In genomic region chr6:139124887-139125672, GRCh38 we compare ENCODE assay signal across 1 cellular context.
TF ChIP-seq lines count a peak whose summit lies in the region.

No MANE protein-coding gene starts in this region.

TF ChIP-seq in HepG2, 621 proteins besides CTCF, POLR2A, EP300 and RAD21 (continued from another document and continues in another):
- TF ChIP-seq IRX3 (CRISPR knock-in tag; IDR thresholded peaks at IDR 0.05; ENCODE audit: borderline replicate concordance, low read depth): no peak
- TF ChIP-seq ZNF570 (CRISPR knock-in tag; IDR thresholded peaks at IDR 0.05; ENCODE audit: borderline replicate concordance): no peak
- TF ChIP-seq NFE2L2 (IDR thresholded peaks at IDR 0.05; ENCODE audit: low read length): no peak
- no peak for TF ChIP-seq ZBTB2 (CRISPR knock-in tag; IDR thresholded peaks at IDR 0.05; ENCODE audit: low read depth)
- no peak for TF ChIP-seq ZNF160 (CRISPR knock-in tag; IDR thresholded peaks at IDR 0.05)
- TF ChIP-seq SALL1 (CRISPR knock-in tag; IDR thresholded peaks at IDR 0.05): no peak
- TF ChIP-seq ZNF343 (CRISPR knock-in tag; IDR thresholded peaks at IDR 0.05): no peak
- TF ChIP-seq ELF1 (CRISPR knock-in tag; IDR thresholded peaks at IDR 0.05): peak; percentile 41; the same call in 1 of the 2 replicates
- no peak for TF ChIP-seq SATB2 (CRISPR knock-in tag; IDR thresholded peaks at IDR 0.05)
- TF ChIP-seq ZNF816 (CRISPR knock-in tag; IDR thresholded peaks at IDR 0.05; ENCODE audit: borderline replicate concordance): no peak
- peak; percentile 47; the same call in 1 of the 2 replicates for TF ChIP-seq CEBPG (CRISPR knock-in tag; IDR thresholded peaks at IDR 0.05)
- TF ChIP-seq AGO1 (IDR thresholded peaks at IDR 0.05; ENCODE audit: low read depth, low read length, poor library complexity, severe bottlenecking): no peak
- TF ChIP-seq ZBTB37 (CRISPR knock-in tag; IDR thresholded peaks at IDR 0.05): no peak
- TF ChIP-seq ZFP91 (CRISPR knock-in tag; IDR thresholded peaks at IDR 0.05; ENCODE audit: borderline replicate concordance): peak; percentile 88; the same call in 1 of the 2 replicates
- peak; percentile 37; the same call in 1 of the 2 replicates for TF ChIP-seq HNF1B (CRISPR knock-in tag; IDR thresholded peaks at IDR 0.05)
- no peak for TF ChIP-seq ZNF792 (CRISPR knock-in tag; IDR thresholded peaks at IDR 0.05)
- TF ChIP-seq ONECUT2 (CRISPR knock-in tag; IDR thresholded peaks at IDR 0.05): no peak
- TF ChIP-seq CEBPB (IDR thresholded peaks at IDR 0.05; ENCODE audit: borderline replicate concordance, low read depth, low read length): peak; percentile 72
- TF ChIP-seq GABPA (IDR thresholded peaks at IDR 0.05; ENCODE audit: low read depth, low read length): no peak
- TF ChIP-seq GABPA (CRISPR knock-in tag; IDR thresholded peaks at IDR 0.05; ENCODE audit: low read depth): peak; percentile 54
- TF ChIP-seq ZNF710 (CRISPR knock-in tag; IDR thresholded peaks at IDR 0.05; ENCODE audit: borderline replicate concordance): no peak
- TF ChIP-seq THAP9 (CRISPR knock-in tag; IDR thresholded peaks at IDR 0.05; ENCODE audit: borderline replicate concordance): no peak
- TF ChIP-seq ZNF235 (CRISPR knock-in tag; IDR thresholded peaks at IDR 0.05; ENCODE audit: borderline replicate concordance): no peak
- TF ChIP-seq TSC22D2 (CRISPR knock-in tag; IDR thresholded peaks at IDR 0.05; ENCODE audit: borderline replicate concordance): no peak
- TF ChIP-seq ZBTB39 (CRISPR knock-in tag; IDR thresholded peaks at IDR 0.05): no peak
- no peak for TF ChIP-seq SRY (CRISPR knock-in tag; IDR thresholded peaks at IDR 0.05)
- no peak for TF ChIP-seq ZNF616 (CRISPR knock-in tag; IDR thresholded peaks at IDR 0.05; ENCODE audit: low read depth)
- TF ChIP-seq ZNF232 (CRISPR knock-in tag; IDR thresholded peaks at IDR 0.05; ENCODE audit: borderline replicate concordance): no peak
- peak; percentile 93 for TF ChIP-seq ZNF12 (CRISPR knock-in tag; IDR thresholded peaks at IDR 0.05)
- TF ChIP-seq EZH2 (conservative IDR thresholded peaks at IDR 0.05; ENCODE audit: low read depth, low read length): no peak
- no peak for TF ChIP-seq ZNF101 (CRISPR knock-in tag; IDR thresholded peaks at IDR 0.05; ENCODE audit: borderline replicate concordance, low read depth)
- no peak for TF ChIP-seq ZBTB42 (CRISPR knock-in tag; IDR thresholded peaks at IDR 0.05)
- TF ChIP-seq MXI1 (IDR thresholded peaks at IDR 0.05; ENCODE audit: borderline replicate concordance, low read depth, low read length): no peak
- no peak for TF ChIP-seq YEATS4 (CRISPR knock-in tag; IDR thresholded peaks at IDR 0.05; ENCODE audit: borderline replicate concordance)
- TF ChIP-seq MED1 (CRISPR knock-in tag; IDR thresholded peaks at IDR 0.05): no peak
- TF ChIP-seq SKI (IDR thresholded peaks at IDR 0.05; ENCODE audit: partially characterized antibody): no peak
- TF ChIP-seq NR2F6 (IDR thresholded peaks at IDR 0.05): no peak
- no peak for TF ChIP-seq NR2F6 (CRISPR knock-in tag; IDR thresholded peaks at IDR 0.05)
- TF ChIP-seq SMC3 (IDR thresholded peaks at IDR 0.05; ENCODE audit: low read length): peak; percentile 69
- TF ChIP-seq ZBTB21 (CRISPR knock-in tag; IDR thresholded peaks at IDR 0.05): no peak
- TF ChIP-seq HHEX (CRISPR knock-in tag; IDR thresholded peaks at IDR 0.05): no peak
- no peak for TF ChIP-seq MEIS2 (CRISPR knock-in tag; IDR thresholded peaks at IDR 0.05)
- no peak for TF ChIP-seq GTF2F1 (IDR thresholded peaks at IDR 0.05; ENCODE audit: low read length)
- no peak for TF ChIP-seq TAF15 (IDR thresholded peaks at IDR 0.05; ENCODE audit: low read depth, low read length, poor library complexity, severe bottlenecking)
- TF ChIP-seq MXD1 (CRISPR knock-in tag; IDR thresholded peaks at IDR 0.05): no peak
- no peak for TF ChIP-seq GPBP1L1 (CRISPR knock-in tag; IDR thresholded peaks at IDR 0.05)
- no peak for TF ChIP-seq ZNF335 (CRISPR knock-in tag; IDR thresholded peaks at IDR 0.05)
- TF ChIP-seq PAX8 (CRISPR knock-in tag; IDR thresholded peaks at IDR 0.05; ENCODE audit: borderline replicate concordance): no peak
- TF ChIP-seq CENPT (CRISPR knock-in tag; IDR thresholded peaks at IDR 0.05; ENCODE audit: low read depth): no peak
- TF ChIP-seq NFKB2 (CRISPR knock-in tag; IDR thresholded peaks at IDR 0.05; ENCODE audit: borderline replicate concordance): no peak
- no peak for TF ChIP-seq ZNF761 (CRISPR knock-in tag; conservative IDR thresholded peaks at IDR 0.05)
- no peak for TF ChIP-seq ZNF292 (CRISPR knock-in tag; IDR thresholded peaks at IDR 0.05; ENCODE audit: borderline replicate concordance, low read depth)
